ENCODE assay signal across 18 cellular contexts in genomic region chr11:15124528-15124927, GRCh38. TPM values are rescaled to one million over a fixed set of nuclear protein-coding genes. Genes with fewer than 3 reads are reported as not detected.
"Had no signal": no experiment of that assay in that cellular context is flagged by ENCODE, and none has a peak within 500 bp of the region (broad histone marks: within the 10 kb centered on the region; RNA-seq: fewer than 3 reads in every experiment).

No MANE protein-coding gene starts in this region.

- H2AFZ ChIP-seq: parathyroid adenoma had no signal

- H3K9ac ChIP-seq: parathyroid adenoma had no signal

- DNase-seq: effector memory CD8-positive, alpha-beta T cell; heart left ventricle; hippocampal formation; mucosa of descending colon; natural killer cell; right lobe of liver; stimulated activated naive CD4-positive, alpha-beta T cell; stomach; substantia nigra; transverse colon had no signal

- H3K4me1 ChIP-seq: heart left ventricle, parathyroid adenoma, prostate gland, right lobe of liver, transverse colon had no signal

- ATAC-seq: effector memory CD8-positive, alpha-beta T cell; heart left ventricle; mucosa of descending colon; natural killer cell; right lobe of liver had no signal

- H3K27ac ChIP-seq: heart left ventricle, parathyroid adenoma, prostate gland, right lobe of liver, skin epidermis, stomach, thoracic aorta, transverse colon had no signal

- H3K4me3 ChIP-seq: heart left ventricle, mucosa of descending colon, prostate gland, right lobe of liver, skin epidermis, stomach, thoracic aorta, transverse colon had no signal

- H3K36me3 ChIP-seq: heart left ventricle, prostate gland, right lobe of liver, stomach, thoracic aorta, transverse colon had no signal

- H3K9me3 Mint-ChIP-seq: effector memory CD8-positive, alpha-beta T cell; natural killer cell had no signal

- H3K9me3 ChIP-seq: heart left ventricle, mucosa of descending colon, prostate gland, right lobe of liver, stomach, thoracic aorta, transverse colon had no signal

- H3K4me3 Mint-ChIP-seq: effector memory CD8-positive, alpha-beta T cell; natural killer cell had no signal

- H3K36me3 Mint-ChIP-seq: natural killer cell had no signal

- H3K27ac Mint-ChIP-seq: effector memory CD8-positive, alpha-beta T cell; natural killer cell had no signal

- H3K79me2 ChIP-seq: parathyroid adenoma had no signal

- H3K27me3 ChIP-seq: right lobe of liver, stomach, transverse colon had no signal

RNA-seq across cellular contexts. Expression of gene INSC, which starts 9.8 kb away (rescaled TPM):
- total RNA-seq: lung microvascular endothelial cell, mesenteric fat pad had no signal

RNA-seq across cellular contexts. Expression of gene CALCB, which starts 51.1 kb away (rescaled TPM):
- total RNA-seq: glomerular endothelial cell, lung microvascular endothelial cell, occipital lobe had no signal
